ENCODE assay signal across 9 cellular contexts in the genomic region with DNA sequence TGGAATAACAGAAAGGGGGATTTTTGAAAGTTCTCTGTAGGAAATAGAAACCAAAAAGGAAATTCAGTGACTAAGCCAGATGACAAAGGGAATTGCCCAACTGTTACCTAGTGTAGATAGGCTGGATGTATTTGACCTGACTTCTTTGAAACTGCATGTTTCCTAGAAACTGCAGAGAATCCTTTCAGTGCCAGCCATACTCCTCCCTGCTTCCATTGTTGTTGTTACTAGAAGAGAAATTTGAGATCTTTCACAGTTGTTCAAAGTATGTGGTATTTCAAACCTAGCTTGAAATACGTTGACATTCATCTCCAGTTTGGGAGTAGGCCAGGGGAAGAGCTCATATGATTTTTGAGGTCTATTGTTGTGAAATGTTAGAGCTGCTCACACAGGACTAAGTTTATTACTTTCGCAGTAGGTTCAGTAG. TPM values are rescaled to one million over a fixed set of nuclear protein-coding genes. Genes with fewer than 3 reads are reported as not detected.
DNase-seq lines count a peak whose midpoint lies in the region; ATAC-seq and TF ChIP-seq lines count a peak whose summit lies in the region.
"Had no signal": no experiment of that assay in that cellular context is flagged by ENCODE, and none has a peak within 500 bp of the region (broad histone marks: within the 10 kb centered on the region; RNA-seq: fewer than 3 reads in every experiment).

No MANE protein-coding gene starts in this region.

- H3K27ac Mint-ChIP-seq in CD14-positive monocyte (peak overlapping the region; percentile 87 to 93 (median 92)), brain (peak overlapping the region in 3 of 5 experiments; percentile 3 to 58 (median 39))

- no peaks in the 10 kb centered on the region for H3K79me2 ChIP-seq in osteoblast (ENCODE audit: insufficient read depth, low read length)

- no peaks in the 10 kb centered on the region for H3K4me1 ChIP-seq in muscle layer of duodenum (ENCODE audit: control insufficient read depth in 1 of 2, insufficient read depth in 2 of 2, low read length in 2 of 2)
- no peaks in the 10 kb centered on the region for H3K4me1 ChIP-seq in osteoblast (ENCODE audit: insufficient read depth, low read length)

- ATAC-seq in GM21576 (IDR thresholded peaks at IDR 0.05; ENCODE audit: unreplicated experiment) (no peak), HG02870 (IDR thresholded peaks at IDR 0.05; ENCODE audit: unreplicated experiment) (no peak)

- H3K4me3 Mint-ChIP-seq in CD14-positive monocyte (peak overlapping the region; percentile 53 to 77), brain (no peak overlapping the region)

- H3K4me3 ChIP-seq in muscle layer of duodenum (ENCODE audit: low read depth in 1 of 2, low read length in 2 of 2) (no peak overlapping the region), osteoblast (ENCODE audit: insufficient read depth, low read length) (no peak overlapping the region)

- no peak overlapping the region for H2AFZ ChIP-seq in osteoblast (ENCODE audit: low read length)

- TF ChIP-seq CTCF in CD14-positive monocyte (IDR thresholded peaks at IDR 0.05) (no peak), brain (conservative IDR thresholded peaks at IDR 0.05) (no peak), osteoblast (IDR thresholded peaks at IDR 0.05; ENCODE audit: extremely low read depth, low read depth, low read length) (no peak)

- H3K27me3 ChIP-seq in muscle layer of duodenum (ENCODE audit: low read depth, low read length) = no peaks in the 10 kb centered on the region
- H3K27me3 ChIP-seq in osteoblast (ENCODE audit: insufficient read depth, low read length) = no peaks in the 10 kb centered on the region

- H3K9me3 Mint-ChIP-seq in CD14-positive monocyte = peaks cover 0 to 12% (median 10%) of the 10 kb centered on the region in 7 donors
- H3K9me3 Mint-ChIP-seq in brain = no peaks in the 10 kb centered on the region

- no peak overlapping the region for H3K4me2 ChIP-seq in osteoblast (ENCODE audit: insufficient read depth, low read length)

- H4K20me1 ChIP-seq in osteoblast (ENCODE audit: insufficient read depth, low read length) = no peaks in the 10 kb centered on the region

- no peaks in the 10 kb centered on the region for H3K9me3 ChIP-seq in muscle layer of duodenum (ENCODE audit: control insufficient read depth in 1 of 2, low read length in 2 of 2)
- no peaks in the 10 kb centered on the region for H3K9me3 ChIP-seq in osteoblast (ENCODE audit: low read depth, low read length)

- H3K36me3 Mint-ChIP-seq in CD14-positive monocyte (peaks cover 4 to 14% of the 10 kb centered on the region in 2 donors), brain (no peaks in the 10 kb centered on the region)

- H3K27me3 Mint-ChIP-seq in CD14-positive monocyte (ENCODE audit: low read depth in 3 of 3) (no peaks in the 10 kb centered on the region), brain (peaks cover 3% of the 10 kb centered on the region)

- H3K36me3 ChIP-seq in muscle layer of duodenum (ENCODE audit: control insufficient read depth in 1 of 2, insufficient read depth in 2 of 2, low read length in 2 of 2) = no peaks in the 10 kb centered on the region
- no peaks in the 10 kb centered on the region for H3K36me3 ChIP-seq in osteoblast (ENCODE audit: insufficient read depth, low read length)

- no peak for DNase-seq in CD14-positive monocyte (ENCODE audit: low spot score)
- DNase-seq in LHCN-M2 (ENCODE audit: low read depth) = peak; percentile 89
- DNase-seq in osteoblast (ENCODE audit: insufficient read length, low spot score, missing footprints) = no peak
- no peak for DNase-seq in cerebellar nuclear complex (lab: John Stamatoyannopoulos, UW)
- DNase-seq: activated CD4-positive, alpha-beta T cell treated with anti-CD3 and anti-CD28 coated beads, Interleukin-2, amount 50 U/mL, for 1 hour had no signal

- peak overlapping the region; percentile 17 for H3K27ac ChIP-seq in muscle layer of duodenum (ENCODE audit: low read length)
- H3K27ac ChIP-seq in osteoblast (ENCODE audit: low read depth, low read length) = no peak overlapping the region

- intact Hi-C loops in CD14-positive monocyte (cut with micrococcal nuclease) = no loop called here

- H3K4me1 Mint-ChIP-seq in CD14-positive monocyte = peaks cover 55% of the 10 kb centered on the region
- peaks cover 10% of the 10 kb centered on the region for H3K4me1 Mint-ChIP-seq in brain

RNA-seq across cellular contexts. Expression of a gene that starts 1.8 kb away (rescaled TPM):
- polyA plus RNA-seq in CD14-positive monocyte (10 to 100 TPM in 1 of 2 donors, 1 to 10 TPM in 1; 9.8 to 16.9 TPM), brain (ENCODE audit: insufficient read depth, low read depth, low replicate concordance) (0.17 TPM)
- total RNA-seq in LHCN-M2 (2014; rRNA removed) (0.13 and 0.40 TPM in 2 replicates), osteoblast (under 0.01 TPM in 2 replicates)
- 0.21 TPM for polyA plus RNA-seq in LHCN-M2 (2012)

Comparison
In these comparisons a context has a peak if more than half of its experiments do, and no peak if none do; other contexts are left out.
1. H3K4me3 Mint-ChIP-seq: peak in CD14-positive monocyte (2 of 2); none in brain (0 of 5).